ENCODE assay signal across 8 cellular contexts in genomic region chr16:23452572-23453337, GRCh38. TPM values are rescaled to one million over a fixed set of nuclear protein-coding genes. Genes with fewer than 3 reads are reported as not detected.
DNase-seq lines count a peak whose midpoint lies in the region; FAIRE-seq and TF ChIP-seq lines count a peak whose summit lies in the region.

Gene COG7 (minus strand): TSS chr16:23453189. CDS start chr16:23452994, 195 bp downstream.

- peaks cover 3% of the 10 kb centered on the region for H3K4me1 ChIP-seq in endothelial cell of umbilical vein (ENCODE audit: control insufficient read depth, extremely low read depth, insufficient read depth, low read length)

- BruUV-seq in endothelial cell of umbilical vein (replicated peaks; lab: Mats Ljungman, UMichigan) = TSS peak; percentile 53

- peak within 1 kb of the TSS; percentile 82 for H2AFZ ChIP-seq in endothelial cell of umbilical vein (ENCODE audit: low read depth, low read length)

- TF ChIP-seq POLR2A in endothelial cell of umbilical vein (IDR thresholded peaks at IDR 0.05; ENCODE audit: low read depth, low read length) = peak; percentile 22

- CTCF ChIA-PET in endothelial cell of umbilical vein (lab: Charles Lee) = interaction anchor here (0.6 to 2.9 kb wide), 5 partner anchors 11 to 554 kb away, joined by 3 to 17 read pairs (median 4); no protein-coding TSS in a partner anchor

- FAIRE-seq in endothelial cell of umbilical vein (lab: Jason Lieb, UNC) = peak; percentile 94

- peak within 1 kb of the TSS; percentile 49 for H3K9ac ChIP-seq in endothelial cell of umbilical vein (replicated peaks; ENCODE audit: extremely low read depth, insufficient read depth, low read length)

- H3K9me1 ChIP-seq in endothelial cell of umbilical vein (replicated peaks; ENCODE audit: control insufficient read depth, extremely low read depth, insufficient read depth, low read length) = no peaks in the 10 kb centered on the region

- H3K36me3 ChIP-seq in endothelial cell of umbilical vein (ENCODE audit: control insufficient read depth in 2 of 2, extremely low read depth in 1 of 2, insufficient read depth in 2 of 2, low read length in 2 of 2) = no peaks in the 10 kb centered on the region

- peak within 1 kb of the TSS; percentile 65 to 79 (median 70) for H3K4me3 ChIP-seq in endothelial cell of umbilical vein (replicated peaks in 1 of 3; ENCODE audit: insufficient read depth in 1 of 3, low read depth in 1 of 3, low read length in 3 of 3)

- POLR2A ChIA-PET in endothelial cell of umbilical vein (lab: Charles Lee) = no interaction called here

- DNase-seq in CMK (ENCODE audit: low read depth) (peak; percentile 53), GM20000 (ENCODE audit: low spot score) (peak; percentile 84), HUDEP-2 (lab: John Stamatoyannopoulos, UW; ENCODE audit: unreplicated experiment in 76 of 76) (peak in 74 of 76 experiments; percentile 24 to 88 (median 74)), OCI-M2 (lab: John Stamatoyannopoulos, UW; ENCODE audit: unreplicated experiment) (peak; percentile 17), activated T-cell treated with anti-CD3 and anti-CD28 coated beads for 24 hours (ENCODE audit: low read depth) (peak; percentile 85), endothelial cell of umbilical vein (ENCODE audit: low read depth, low spot score) (peak; percentile 95), midbrain (lab: John Stamatoyannopoulos, UW) (peak; percentile 81)
- peak; percentile 64 to 66 for DNase-seq in stimulated activated CD8-positive, alpha-beta memory T cell treated with anti-CD3 and anti-CD28 coated beads, Interleukin-15, amount 100 ng/mL, for 4 hours (ENCODE audit: low read depth in 2 of 2)

- H3K79me2 ChIP-seq in endothelial cell of umbilical vein (ENCODE audit: control insufficient read depth, insufficient read depth, low read length) = peaks cover 7% of the 10 kb centered on the region

- peak within 1 kb of the TSS; percentile 81 for H3K4me2 ChIP-seq in endothelial cell of umbilical vein (ENCODE audit: insufficient read depth, low read length)

- dilution Hi-C loops in endothelial cell of umbilical vein (cut with MboI; ENCODE audit: extremely low pct_ligation_motif_present, low sequenced_read_pairs) = no loop called here

- H4K20me1 ChIP-seq in endothelial cell of umbilical vein (replicated peaks; ENCODE audit: control insufficient read depth, extremely low read depth, insufficient read depth, low read length) = no peaks in the 10 kb centered on the region

- H3K9me3 ChIP-seq in endothelial cell of umbilical vein (replicated peaks; ENCODE audit: control insufficient read depth, insufficient read depth, low read length) = no peaks in the 10 kb centered on the region

- TF ChIP-seq CTCF in GM20000 (IDR thresholded peaks at IDR 0.05; ENCODE audit: extremely low read depth, missing control alignments) = no peak
- TF ChIP-seq CTCF in endothelial cell of umbilical vein (IDR thresholded peaks at IDR 0.05; ENCODE audit: extremely low read depth in 1 of 2, insufficient read depth in 1 of 2, low read depth in 1 of 2, low read length in 2 of 2) = no peak

- H3K27me3 ChIP-seq in endothelial cell of umbilical vein (ENCODE audit: control insufficient read depth in 2 of 2, insufficient read depth in 2 of 2, low read length in 2 of 2) = no peaks in the 10 kb centered on the region

- intact Hi-C loops in endothelial cell of umbilical vein (cut with micrococcal nuclease) = loop anchor here (1.0 to 2.0 kb wide), 2 partner anchors 52 to 105 kb away; partner anchors contain the start of genes EARS2 and UBFD1

- peak within 1 kb of the TSS; percentile 37 for H3K27ac ChIP-seq in endothelial cell of umbilical vein (ENCODE audit: insufficient read depth, low read depth, low read length)

TF ChIP-seq in endothelial cell of umbilical vein, 7 proteins besides CTCF, POLR2A, EP300 and RAD21:
- TF ChIP-seq FOS (IDR thresholded peaks at IDR 0.05; ENCODE audit: borderline replicate concordance, insufficient read depth, low read length) (peak; percentile 8), MYC (IDR thresholded peaks at IDR 0.05; ENCODE audit: low read depth, low read length) (no peak), MAX (IDR thresholded peaks at IDR 0.05; ENCODE audit: insufficient read depth, insufficient read length) (no peak), POLR2AphosphoS5 (IDR thresholded peaks at IDR 0.05; ENCODE audit: insufficient read depth, low read depth, low read length) (peak; percentile 74), JUN (IDR thresholded peaks at IDR 0.05; ENCODE audit: borderline replicate concordance, insufficient read depth, insufficient read length, low read depth) (no peak), EZH2 (IDR thresholded peaks at IDR 0.05; ENCODE audit: borderline replicate concordance, low read depth, low read length, severe bottlenecking) (no peak), GATA2 (IDR thresholded peaks at IDR 0.05; ENCODE audit: insufficient read depth, insufficient read length, low read depth, low read length) (no peak)

RNA-seq across cellular contexts. Expression of gene COG7, which starts in this region (rescaled TPM):
- total RNA-seq in endothelial cell of umbilical vein = 20.7 and 24.1 TPM in 2 replicates
- 42.0 and 52.4 TPM in 2 replicates for polyA plus RNA-seq in endothelial cell of umbilical vein
- polyA plus RNA-seq in endothelial cell of umbilical vein (2011; cell fraction: cytosol; rRNA removed) = 23.1 and 25.9 TPM in 2 replicates
- 53.7 and 64.6 TPM in 2 replicates for polyA plus RNA-seq in endothelial cell of umbilical vein (2011; cell fraction: nucleus; rRNA removed)
- 13.9 and 16.9 TPM in 2 replicates for polyA plus RNA-seq in endothelial cell of umbilical vein (2012)
- polyA minus RNA-seq in endothelial cell of umbilical vein = 37.1 and 37.8 TPM in 2 replicates
- polyA minus RNA-seq in endothelial cell of umbilical vein (2011; cell fraction: cytosol; rRNA and poly(A)+ RNA removed) = 12.0 TPM
- 33.8 and 40.0 TPM in 2 replicates for polyA minus RNA-seq in endothelial cell of umbilical vein (2011; cell fraction: nucleus; rRNA and poly(A)+ RNA removed)

Comparison
In these comparisons a context has a peak if more than half of its experiments do, and no peak if none do; other contexts are left out.
1. Peak in every context shown above with its lines: DNase-seq, H3K4me3 ChIP-seq and H3K27ac ChIP-seq.
2. DNase-seq: peak in every context shown above with its lines; median percentile 95 in endothelial cell of umbilical vein; 85 in activated T-cell treated with anti-CD3 and anti-CD28 coated beads for 24 hours; 84 in GM20000; 81 in midbrain; 74 in HUDEP-2; 65 in stimulated activated CD8-positive, alpha-beta memory T cell treated with anti-CD3 and anti-CD28 coated beads, Interleukin-15, amount 100 ng/mL, for 4 hours; 53 in CMK; 17 in OCI-M2.